In the genomic region with DNA sequence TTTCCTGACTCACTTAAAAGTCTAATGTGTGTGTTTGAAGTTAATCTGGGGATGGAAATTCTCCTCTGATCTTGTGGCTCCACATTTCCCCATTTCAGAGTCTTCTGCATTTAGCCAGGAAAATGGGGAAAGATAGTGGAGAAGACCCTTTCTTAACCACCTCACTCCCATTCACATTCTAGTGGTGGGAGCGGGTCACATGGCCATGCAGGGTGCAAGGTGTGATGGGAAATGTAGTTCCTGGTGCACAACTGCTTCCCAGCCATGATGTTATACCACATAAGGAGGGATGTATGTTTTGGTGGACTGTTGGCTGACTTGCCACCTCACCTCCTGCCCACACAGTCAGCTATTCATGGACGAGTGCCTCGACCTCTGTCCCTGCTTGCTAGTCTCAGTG, we compare ENCODE assay signal across 1 cellular context.
TF ChIP-seq lines count a peak whose summit lies in the region.

No MANE protein-coding gene starts in this region.

TF ChIP-seq in HepG2, 621 proteins besides CTCF, POLR2A, EP300 and RAD21 (continued from another document):
- TF ChIP-seq, protein P1, sequence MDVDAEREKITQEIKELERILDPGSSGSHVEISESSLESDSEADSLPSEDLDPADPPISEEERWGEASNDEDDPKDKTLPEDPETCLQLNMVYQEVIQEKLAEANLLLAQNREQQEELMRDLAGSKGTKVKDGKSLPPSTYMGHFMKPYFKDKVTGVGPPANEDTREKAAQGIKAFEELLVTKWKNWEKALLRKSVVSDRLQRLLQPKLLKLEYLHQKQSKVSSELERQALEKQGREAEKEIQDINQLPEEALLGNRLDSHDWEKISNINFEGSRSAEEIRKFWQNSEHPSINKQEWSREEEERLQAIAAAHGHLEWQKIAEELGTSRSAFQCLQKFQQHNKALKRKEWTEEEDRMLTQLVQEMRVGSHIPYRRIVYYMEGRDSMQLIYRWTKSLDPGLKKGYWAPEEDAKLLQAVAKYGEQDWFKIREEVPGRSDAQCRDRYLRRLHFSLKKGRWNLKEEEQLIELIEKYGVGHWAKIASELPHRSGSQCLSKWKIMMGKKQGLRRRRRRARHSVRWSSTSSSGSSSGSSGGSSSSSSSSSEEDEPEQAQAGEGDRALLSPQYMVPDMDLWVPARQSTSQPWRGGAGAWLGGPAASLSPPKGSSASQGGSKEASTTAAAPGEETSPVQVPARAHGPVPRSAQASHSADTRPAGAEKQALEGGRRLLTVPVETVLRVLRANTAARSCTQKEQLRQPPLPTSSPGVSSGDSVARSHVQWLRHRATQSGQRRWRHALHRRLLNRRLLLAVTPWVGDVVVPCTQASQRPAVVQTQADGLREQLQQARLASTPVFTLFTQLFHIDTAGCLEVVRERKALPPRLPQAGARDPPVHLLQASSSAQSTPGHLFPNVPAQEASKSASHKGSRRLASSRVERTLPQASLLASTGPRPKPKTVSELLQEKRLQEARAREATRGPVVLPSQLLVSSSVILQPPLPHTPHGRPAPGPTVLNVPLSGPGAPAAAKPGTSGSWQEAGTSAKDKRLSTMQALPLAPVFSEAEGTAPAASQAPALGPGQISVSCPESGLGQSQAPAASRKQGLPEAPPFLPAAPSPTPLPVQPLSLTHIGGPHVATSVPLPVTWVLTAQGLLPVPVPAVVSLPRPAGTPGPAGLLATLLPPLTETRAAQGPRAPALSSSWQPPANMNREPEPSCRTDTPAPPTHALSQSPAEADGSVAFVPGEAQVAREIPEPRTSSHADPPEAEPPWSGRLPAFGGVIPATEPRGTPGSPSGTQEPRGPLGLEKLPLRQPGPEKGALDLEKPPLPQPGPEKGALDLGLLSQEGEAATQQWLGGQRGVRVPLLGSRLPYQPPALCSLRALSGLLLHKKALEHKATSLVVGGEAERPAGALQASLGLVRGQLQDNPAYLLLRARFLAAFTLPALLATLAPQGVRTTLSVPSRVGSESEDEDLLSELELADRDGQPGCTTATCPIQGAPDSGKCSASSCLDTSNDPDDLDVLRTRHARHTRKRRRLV (CRISPR knock-in tag; IDR thresholded peaks at IDR 0.05), result no peak
- TF ChIP-seq ZZZ3 (CRISPR knock-in tag; IDR thresholded peaks at IDR 0.05; ENCODE audit: borderline replicate concordance) (no peak), SPEN (CRISPR knock-in tag; IDR thresholded peaks at IDR 0.05; ENCODE audit: low read depth) (no peak), GABPA (IDR thresholded peaks at IDR 0.05; ENCODE audit: low read depth, low read length) (no peak), GABPA (CRISPR knock-in tag; IDR thresholded peaks at IDR 0.05; ENCODE audit: low read depth) (no peak), THAP11 (CRISPR knock-in tag; IDR thresholded peaks at IDR 0.05) (peak; percentile 99), ZMYM3 (CRISPR knock-in tag; IDR thresholded peaks at IDR 0.05) (no peak)
- TF ChIP-seq, protein P2, sequence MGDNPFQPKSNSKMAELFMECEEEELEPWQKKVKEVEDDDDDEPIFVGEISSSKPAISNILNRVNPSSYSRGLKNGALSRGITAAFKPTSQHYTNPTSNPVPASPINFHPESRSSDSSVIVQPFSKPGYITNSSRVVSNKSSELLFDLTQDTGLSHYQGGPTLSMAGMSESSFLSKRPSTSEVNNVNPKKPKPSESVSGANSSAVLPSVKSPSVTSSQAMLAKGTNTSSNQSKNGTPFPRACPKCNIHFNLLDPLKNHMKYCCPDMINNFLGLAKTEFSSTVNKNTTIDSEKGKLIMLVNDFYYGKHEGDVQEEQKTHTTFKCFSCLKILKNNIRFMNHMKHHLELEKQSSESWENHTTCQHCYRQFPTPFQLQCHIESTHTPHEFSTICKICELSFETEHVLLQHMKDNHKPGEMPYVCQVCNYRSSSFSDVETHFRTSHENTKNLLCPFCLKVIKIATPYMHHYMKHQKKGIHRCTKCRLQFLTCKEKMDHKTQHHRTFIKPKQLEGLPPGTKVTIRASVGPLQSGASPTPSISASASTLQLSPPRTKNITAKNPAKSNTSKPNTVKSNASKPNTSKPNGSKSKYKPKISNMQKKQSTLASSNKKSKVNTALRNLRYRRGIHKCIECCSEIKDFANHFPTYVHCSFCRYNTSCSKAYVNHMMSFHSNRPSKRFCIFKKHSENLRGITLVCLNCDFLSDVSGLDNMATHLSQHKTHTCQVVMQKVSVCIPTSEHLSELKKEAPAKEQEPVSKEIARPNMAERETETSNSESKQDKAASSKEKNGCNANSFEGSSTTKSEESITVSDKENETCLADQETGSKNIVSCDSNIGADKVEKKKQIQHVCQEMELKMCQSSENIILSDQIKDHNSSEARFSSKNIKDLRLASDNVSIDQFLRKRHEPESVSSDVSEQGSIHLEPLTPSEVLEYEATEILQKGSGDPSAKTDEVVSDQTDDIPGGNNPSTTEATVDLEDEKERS (CRISPR knock-in tag; IDR thresholded peaks at IDR 0.05), result 0 out of 2 replicates have a peak, but pooled peaks have one; percentile 20
